Comparison of ENCODE assay signal across 15 cellular contexts in genomic region chr12:52063081-52063985, GRCh38. TPM values are rescaled to one million over a fixed set of nuclear protein-coding genes. Genes with fewer than 3 reads are reported as not detected.
A peak's percentile ranks its signal among the peaks of the same experiment; 100 is the strongest.
DNase-seq lines count a peak whose midpoint lies in the region; ATAC-seq and TF ChIP-seq lines count a peak whose summit lies in the region.
"Had no signal": no experiment of that assay in that cellular context is flagged by ENCODE, and none has a peak within 500 bp of the region (broad histone marks: within the 10 kb centered on the region; RNA-seq: fewer than 3 reads in every experiment).

No MANE protein-coding gene starts in this region.

- DNase-seq in head of caudate nucleus (peak in 28 of 42 donors; percentile 44 to 81 (median 65)), GM13976 (ENCODE audit: low spot score) (no peak), NCI-H1105 (lab: John Stamatoyannopoulos, UW) (no peak), foreskin keratinocyte (no peak)
- DNase-seq: activated naive CD8-positive, alpha-beta T cell treated with anti-CD3 and anti-CD28 coated beads, Interleukin-2, amount 10 ng/mL, durations not matched to agents 7 days and 5 days; KBM-7; NCI-H1694 treated with DMSO at 0.1 percent for 48 hours; NCI-H82; small intestine had no signal

- in situ Hi-C loops in GM13976 (cut with MboI; ENCODE audit: low sequenced_read_pairs, unreplicated experiment): no loop called here

- ATAC-seq in GM21526 (IDR thresholded peaks at IDR 0.05; ENCODE audit: low FRiP score, unreplicated experiment) (no peak), foreskin keratinocyte (no peak)

- no peaks in the 10 kb centered on the region for H3K36me3 ChIP-seq in ACC112 (ENCODE audit: insufficient read depth, low read length)
- H3K36me3 ChIP-seq in rectal smooth muscle tissue (ENCODE audit: control insufficient read depth, insufficient read depth, low read length): peaks cover 3% of the 10 kb centered on the region

- H3K27ac ChIP-seq in ACC112 (ENCODE audit: low read depth, low read length) (peak overlapping the region; percentile 90), angular gyrus (ENCODE audit: low read depth, low read length) (peak overlapping the region; percentile 95), rectal smooth muscle tissue (ENCODE audit: low read depth, low read length) (peak overlapping the region; percentile 27), foreskin keratinocyte (no peak overlapping the region)
- H3K27ac ChIP-seq: VCaP had no signal

- H3K4me1 ChIP-seq in ACC112 (ENCODE audit: control insufficient read depth, insufficient read depth, low read length, unreplicated experiment) (peaks cover 34% of the 10 kb centered on the region), rectal smooth muscle tissue (ENCODE audit: control insufficient read depth, insufficient read depth, low read length) (no peaks in the 10 kb centered on the region), foreskin keratinocyte (no peaks in the 10 kb centered on the region)

- no peak overlapping the region for H3K9ac ChIP-seq in rectal smooth muscle tissue (ENCODE audit: low read length)

- no peaks in the 10 kb centered on the region for H3K27me3 ChIP-seq in ACC112 (ENCODE audit: insufficient read depth, low read length)
- no peaks in the 10 kb centered on the region for H3K27me3 ChIP-seq in rectal smooth muscle tissue (ENCODE audit: control insufficient read depth, insufficient read depth, low read length)
- no peaks in the 10 kb centered on the region for H3K27me3 ChIP-seq in foreskin keratinocyte

- no peaks in the 10 kb centered on the region for H3K79me2 ChIP-seq in ACC112 (ENCODE audit: control insufficient read depth, insufficient read depth, low read length, unreplicated experiment)

- intact Hi-C loops in head of caudate nucleus (cut with DNase I): no loop called here

- TF ChIP-seq CTCF in GM13976 (IDR thresholded peaks at IDR 0.05; ENCODE audit: borderline replicate concordance, control extremely low read depth, extremely low read depth, insufficient read depth, missing control alignments): no peak
- TF ChIP-seq CTCF in foreskin keratinocyte (conservative IDR thresholded peaks at IDR 0.05): no peak

- no peak overlapping the region for H2AFZ ChIP-seq in ACC112 (ENCODE audit: low read length, unreplicated experiment)

- no peak overlapping the region for H3K4me3 ChIP-seq in ACC112 (ENCODE audit: low read depth, low read length)
- H3K4me3 ChIP-seq in rectal smooth muscle tissue (ENCODE audit: low read length): no peak overlapping the region

RNA-seq across cellular contexts. Expression of gene ATG101, which starts 6.4 kb away (rescaled TPM):
- total RNA-seq in foreskin keratinocyte: 62.5 and 66.1 TPM in 2 replicates
- 77.8 and 83.1 TPM in 2 replicates for polyA plus RNA-seq in foreskin keratinocyte

RNA-seq across cellular contexts. Expression of gene NR4A1, which starts 12.1 kb away (rescaled TPM):
- 3.0 and 3.5 TPM in 2 replicates for total RNA-seq in foreskin keratinocyte
- 2.8 and 3.0 TPM in 2 replicates for polyA plus RNA-seq in foreskin keratinocyte

RNA-seq across cellular contexts. Expression of gene SMIM41, which starts 16.2 kb away (rescaled TPM):
- total RNA-seq in foreskin keratinocyte: not detected in 2 replicates
- not detected in 2 replicates for polyA plus RNA-seq in foreskin keratinocyte
- total RNA-seq: activated naive CD8-positive, alpha-beta T cell treated with anti-CD3 and anti-CD28 coated beads, Interleukin-2, amount 10 ng/mL, durations not matched to agents 7 days and 5 days; myocyte had no signal

RNA-seq across cellular contexts. Expression of gene TAMALIN, which starts 56.6 kb away (rescaled TPM):
- total RNA-seq in foreskin keratinocyte: 0.11 and 0.44 TPM in 2 replicates
- polyA plus RNA-seq in foreskin keratinocyte: 0.12 and 0.15 TPM in 2 replicates

Comparison
In these comparisons a context has a peak if more than half of its experiments do, and no peak if none do; other contexts are left out.
1. DNase-seq: peak in head of caudate nucleus (28 of 42); none in GM13976 (single experiment), NCI-H1105 (single experiment) and foreskin keratinocyte (0 of 2).